9 cellular contexts compared by ENCODE assay signal in genomic region chr17:7684856-7685532, GRCh38. TPM values are rescaled to one million over a fixed set of nuclear protein-coding genes. Genes with fewer than 3 reads are reported as not detected.
A peak's percentile ranks its signal among the peaks of the same experiment; 100 is the strongest.
DNase-seq lines count a peak whose midpoint lies in the region; ATAC-seq and TF ChIP-seq lines count a peak whose summit lies in the region.
"Had no signal": no experiment of that assay in that cellular context is flagged by ENCODE, and none has a peak within 500 bp of the region (broad histone marks: within the 10 kb centered on the region; RNA-seq: fewer than 3 reads in every experiment).

No MANE protein-coding gene starts in this region.

- peaks cover 25% of the 10 kb centered on the region for H3K4me1 ChIP-seq in adipocyte (ENCODE audit: control insufficient read depth, insufficient read depth, low read length)
- H3K4me1 ChIP-seq in left lung: peaks cover 19 to 32% of the 10 kb centered on the region in 2 donors
- peaks cover 24% of the 10 kb centered on the region for H3K4me1 ChIP-seq in testis

- POLR2A ChIA-PET in activated CD4-positive, alpha-beta T cell treated with anti-CD3 and anti-CD28 coated beads, Interleukin-2, amount 10 ng/mL, durations not matched to agents 7 days and 5 days (lab: Charles Lee): no interaction called here

- CTCF ChIA-PET in activated CD4-positive, alpha-beta T cell treated with anti-CD3 and anti-CD28 coated beads, Interleukin-2, amount 10 ng/mL, durations not matched to agents 7 days and 5 days (lab: Charles Lee): interaction anchor here (1.4 kb wide), 1 partner anchor 26 kb away, joined by 5 read pairs; no protein-coding TSS in a partner anchor

- intact Hi-C loops in left lung (cut with DNase I): loop anchor here in 1 of 2 donors (10.0 kb wide), 1 partner anchor 50 kb away; the partner anchor contains the start of gene SHBG
- intact Hi-C loops in testis (cut with DNase I; ENCODE audit: low total_unique reads): no loop called here

- no peaks in the 10 kb centered on the region for H3K36me3 ChIP-seq in adipocyte (ENCODE audit: control insufficient read depth, insufficient read depth, low read length, severe bottlenecking)
- peaks cover 0 to under 1% of the 10 kb centered on the region in 2 donors for H3K36me3 ChIP-seq in left lung
- no peaks in the 10 kb centered on the region for H3K36me3 ChIP-seq in testis (ENCODE audit: low read depth, missing control alignments)

- H3K27ac Mint-ChIP-seq in activated CD4-positive, alpha-beta T cell treated with anti-CD3 and anti-CD28 coated beads, Interleukin-2, amount 10 ng/mL, durations not matched to agents 7 days and 5 days: peak overlapping the region; percentile 100

- no peak for DNase-seq in activated CD4-positive, alpha-beta T cell treated with anti-CD3 and anti-CD28 coated beads, Interleukin-2, amount 10 ng/mL, durations not matched to agents 7 days and 5 days
- DNase-seq in activated CD4-positive, alpha-beta T cell treated with anti-CD3 and anti-CD28 coated beads, Interleukin-2, amount 50 U/mL, for 48 hours: no peak
- DNase-seq in adipocyte (ENCODE audit: low read depth): no peak
- no peak for DNase-seq in left lung
- no peak for DNase-seq in testis
- no peak for DNase-seq in omental fat pad (ENCODE audit: low spot score)
- DNase-seq in NOMO-1 treated with DMSO at 0.1 percent for 48 hours (lab: John Stamatoyannopoulos, UW; ENCODE audit: unreplicated experiment): no peak

- H3K9ac ChIP-seq in adipocyte (ENCODE audit: low read length): peak overlapping the region; percentile 100

- no peaks in the 10 kb centered on the region for H3K9me3 Mint-ChIP-seq in activated CD4-positive, alpha-beta T cell treated with anti-CD3 and anti-CD28 coated beads, Interleukin-2, amount 10 ng/mL, durations not matched to agents 7 days and 5 days

- TF ChIP-seq POLR2A in testis (IDR thresholded peaks at IDR 0.05): no peak

- 35 to 46% methylated on average over 15 of the region's 15 CpGs for whole genome bisulfite sequencing in testis, 2 donors

- H3K4me3 Mint-ChIP-seq in activated CD4-positive, alpha-beta T cell treated with anti-CD3 and anti-CD28 coated beads, Interleukin-2, amount 10 ng/mL, durations not matched to agents 7 days and 5 days: peak overlapping the region; percentile 92

- no peak for ATAC-seq in left lung
- ATAC-seq in omental fat pad (ENCODE audit: low FRiP score): no peak
- ATAC-seq in GM19328 (IDR thresholded peaks at IDR 0.05; ENCODE audit: unreplicated experiment): no peak

- H3K36me3 Mint-ChIP-seq in activated CD4-positive, alpha-beta T cell treated with anti-CD3 and anti-CD28 coated beads, Interleukin-2, amount 10 ng/mL, durations not matched to agents 7 days and 5 days (ENCODE audit: low read depth): peaks cover 20% of the 10 kb centered on the region

- H3K4me3 ChIP-seq in adipocyte (ENCODE audit: low read length) (peak overlapping the region; percentile 100), left lung (peak overlapping the region; percentile 94 to 96), testis (peak overlapping the region; percentile 85 to 92)

- no peaks in the 10 kb centered on the region for H3K9me3 ChIP-seq in adipocyte (ENCODE audit: control insufficient read depth, low read length)
- H3K9me3 ChIP-seq in left lung: no peaks in the 10 kb centered on the region
- no peaks in the 10 kb centered on the region for H3K9me3 ChIP-seq in testis

- peak overlapping the region; percentile 97 to 98 for H3K27ac ChIP-seq in left lung
- peak overlapping the region; percentile 84 to 96 for H3K27ac ChIP-seq in testis

- no peak for TF ChIP-seq CTCF in left lung (IDR thresholded peaks at IDR 0.05)
- TF ChIP-seq CTCF in testis (IDR thresholded peaks at IDR 0.05): no peak
- TF ChIP-seq CTCF in omental fat pad (IDR thresholded peaks at IDR 0.05): no peak

- H3K27me3 Mint-ChIP-seq in activated CD4-positive, alpha-beta T cell treated with anti-CD3 and anti-CD28 coated beads, Interleukin-2, amount 10 ng/mL, durations not matched to agents 7 days and 5 days: no peaks in the 10 kb centered on the region

- no peaks in the 10 kb centered on the region for H3K27me3 ChIP-seq in adipocyte (replicated peaks; ENCODE audit: control insufficient read depth, insufficient read depth, low read length)
- no peaks in the 10 kb centered on the region for H3K27me3 ChIP-seq in left lung
- no peaks in the 10 kb centered on the region for H3K27me3 ChIP-seq in testis

- peaks cover 44% of the 10 kb centered on the region for H3K4me1 Mint-ChIP-seq in activated CD4-positive, alpha-beta T cell treated with anti-CD3 and anti-CD28 coated beads, Interleukin-2, amount 10 ng/mL, durations not matched to agents 7 days and 5 days

RNA-seq across cellular contexts. Expression of gene TP53, which starts 2.3 kb away (rescaled TPM):
- 100 to 1,000 TPM; 154 to 182 TPM for total RNA-seq in activated CD4-positive, alpha-beta T cell treated with anti-CD3 and anti-CD28 coated beads, Interleukin-2, amount 10 ng/mL, durations not matched to agents 7 days and 5 days
- total RNA-seq in left lung (10 to 100 TPM; 50.9 to 54.3 TPM), testis (10 to 100 TPM; 45.0 to 47.1 TPM), omental fat pad (10 to 100 TPM; 18.1 to 26.3 (median 19.3) TPM)
- polyA plus RNA-seq in testis (ENCODE audit: insufficient read depth, low read depth, low replicate concordance): 32.1 TPM

RNA-seq across cellular contexts. Expression of gene WRAP53, which starts 3.3 kb away (rescaled TPM):
- total RNA-seq in activated CD4-positive, alpha-beta T cell treated with anti-CD3 and anti-CD28 coated beads, Interleukin-2, amount 10 ng/mL, durations not matched to agents 7 days and 5 days: 10 to 100 TPM; 22.6 to 24.2 TPM
- total RNA-seq in left lung: 10 to 100 TPM in 1 of 2 donors, 1 to 10 TPM in 1; 9.4 to 10.6 TPM
- 10 to 100 TPM; 10.5 to 11.3 TPM for total RNA-seq in testis
- 12.0 TPM for polyA plus RNA-seq in testis (ENCODE audit: insufficient read depth, low read depth, low replicate concordance)
- 1 to 10 TPM; 3.5 to 6.8 (median 4.3) TPM for total RNA-seq in omental fat pad

RNA-seq across cellular contexts. Expression of gene EFNB3, which starts 20.0 kb away (rescaled TPM):
- total RNA-seq in activated CD4-positive, alpha-beta T cell treated with anti-CD3 and anti-CD28 coated beads, Interleukin-2, amount 10 ng/mL, durations not matched to agents 7 days and 5 days: not detected
- total RNA-seq in left lung (1 to 10 TPM; 1.2 to 3.1 TPM), testis (1 to 10 TPM in 1 of 2 donors, under 1 TPM in 1; 0.93 to 2.0 TPM), omental fat pad (1 to 10 TPM in 3 of 4 donors, under 1 TPM in 1; 0.47 to 4.3 (median 2.4) TPM)
- 3.5 TPM for polyA plus RNA-seq in testis (ENCODE audit: insufficient read depth, low read depth, low replicate concordance)

RNA-seq across cellular contexts. Expression of gene DNAH2, which starts 32.5 kb away (rescaled TPM):
- total RNA-seq in activated CD4-positive, alpha-beta T cell treated with anti-CD3 and anti-CD28 coated beads, Interleukin-2, amount 10 ng/mL, durations not matched to agents 7 days and 5 days: not detected
- total RNA-seq in left lung (1 to 10 TPM in 1 of 2 donors, under 1 TPM in 1; 0.67 to 3.4 TPM), testis (10 to 100 TPM; 11.7 to 22.7 TPM), omental fat pad (under 1 TPM; 0.19 to 0.95 (median 0.65) TPM)
- polyA plus RNA-seq in testis (ENCODE audit: insufficient read depth, low read depth, low replicate concordance): 24.9 TPM
- total RNA-seq: NCI-H460 had no signal

RNA-seq across cellular contexts. Expression of gene ATP1B2, which starts 34.3 kb away (rescaled TPM):
- total RNA-seq in activated CD4-positive, alpha-beta T cell treated with anti-CD3 and anti-CD28 coated beads, Interleukin-2, amount 10 ng/mL, durations not matched to agents 7 days and 5 days: under 1 TPM in 1 of 2 experiments, not detected in 1; 0.08 TPM
- 1 to 10 TPM in 1 of 2 donors, under 1 TPM in 1; 0.68 to 2.4 TPM for total RNA-seq in left lung
- total RNA-seq in testis: 10 to 100 TPM in 1 of 2 donors, 1 to 10 TPM in 1; 6.1 to 11.6 TPM
- polyA plus RNA-seq in testis (ENCODE audit: insufficient read depth, low read depth, low replicate concordance): 10.1 TPM
- total RNA-seq in omental fat pad: 1 to 10 TPM in 1 of 4 donors, under 1 TPM in 2, not detected in 1; 0.28 to 1.4 (median 0.48) TPM
- total RNA-seq: NCI-H460 had no signal
